In the genomic region with DNA sequence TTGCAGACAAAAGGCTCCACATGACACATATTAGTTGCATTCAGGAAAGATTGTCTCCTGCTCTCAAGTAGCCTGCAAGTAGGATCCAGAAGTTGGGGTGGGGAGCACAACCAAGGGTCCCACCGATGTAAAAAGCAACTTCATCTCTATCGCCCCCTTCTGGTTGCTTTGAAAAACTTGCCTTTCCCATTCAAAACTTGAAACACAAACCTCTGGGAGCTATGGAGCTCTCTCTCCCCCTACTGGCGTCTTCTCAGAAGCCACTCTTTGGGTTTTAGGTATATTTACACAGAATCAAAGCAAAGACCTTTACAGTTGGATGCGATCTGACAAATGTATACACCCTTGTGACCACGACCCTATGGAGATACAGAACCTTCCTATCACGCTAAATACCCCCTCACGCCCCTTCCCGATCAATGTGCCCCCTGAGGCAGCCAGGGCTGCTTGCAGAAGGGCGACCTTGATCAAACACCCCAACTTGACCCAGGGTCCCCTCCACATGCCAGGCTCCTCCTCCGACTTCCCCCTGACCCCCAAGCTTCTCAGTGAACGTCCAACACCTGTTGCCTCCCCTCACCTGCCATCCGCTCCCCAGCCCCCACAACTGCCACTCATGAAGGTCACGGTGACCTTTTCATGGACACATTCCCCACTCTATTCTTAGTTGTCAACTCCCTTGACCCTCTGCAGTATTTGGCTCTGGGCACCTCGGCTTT, we compare ENCODE assay signal across 1 cellular context.
TF ChIP-seq lines count a peak whose summit lies in the region.

No MANE protein-coding gene starts in this region.

TF ChIP-seq in HepG2, 621 proteins besides CTCF, POLR2A, EP300 and RAD21 (continued from another document and continues in another):
- TF ChIP-seq, protein P1, sequence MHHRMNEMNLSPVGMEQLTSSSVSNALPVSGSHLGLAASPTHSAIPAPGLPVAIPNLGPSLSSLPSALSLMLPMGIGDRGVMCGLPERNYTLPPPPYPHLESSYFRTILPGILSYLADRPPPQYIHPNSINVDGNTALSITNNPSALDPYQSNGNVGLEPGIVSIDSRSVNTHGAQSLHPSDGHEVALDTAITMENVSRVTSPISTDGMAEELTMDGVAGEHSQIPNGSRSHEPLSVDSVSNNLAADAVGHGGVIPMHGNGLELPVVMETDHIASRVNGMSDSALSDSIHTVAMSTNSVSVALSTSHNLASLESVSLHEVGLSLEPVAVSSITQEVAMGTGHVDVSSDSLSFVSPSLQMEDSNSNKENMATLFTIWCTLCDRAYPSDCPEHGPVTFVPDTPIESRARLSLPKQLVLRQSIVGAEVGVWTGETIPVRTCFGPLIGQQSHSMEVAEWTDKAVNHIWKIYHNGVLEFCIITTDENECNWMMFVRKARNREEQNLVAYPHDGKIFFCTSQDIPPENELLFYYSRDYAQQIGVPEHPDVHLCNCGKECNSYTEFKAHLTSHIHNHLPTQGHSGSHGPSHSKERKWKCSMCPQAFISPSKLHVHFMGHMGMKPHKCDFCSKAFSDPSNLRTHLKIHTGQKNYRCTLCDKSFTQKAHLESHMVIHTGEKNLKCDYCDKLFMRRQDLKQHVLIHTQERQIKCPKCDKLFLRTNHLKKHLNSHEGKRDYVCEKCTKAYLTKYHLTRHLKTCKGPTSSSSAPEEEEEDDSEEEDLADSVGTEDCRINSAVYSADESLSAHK (CRISPR knock-in tag; IDR thresholded peaks at IDR 0.05; ENCODE audit: borderline replicate concordance), result no peak
- TF ChIP-seq ZNF792 (CRISPR knock-in tag; IDR thresholded peaks at IDR 0.05), result 0 out of 2 replicates have a peak, but pooled peaks have one; percentile 19
- TF ChIP-seq KLF13 (CRISPR knock-in tag; IDR thresholded peaks at IDR 0.05), result no peak
- TF ChIP-seq XRCC5 (optimal IDR thresholded peaks at IDR 0.05; ENCODE audit: low read length), result no peak
- TF ChIP-seq, protein P2, sequence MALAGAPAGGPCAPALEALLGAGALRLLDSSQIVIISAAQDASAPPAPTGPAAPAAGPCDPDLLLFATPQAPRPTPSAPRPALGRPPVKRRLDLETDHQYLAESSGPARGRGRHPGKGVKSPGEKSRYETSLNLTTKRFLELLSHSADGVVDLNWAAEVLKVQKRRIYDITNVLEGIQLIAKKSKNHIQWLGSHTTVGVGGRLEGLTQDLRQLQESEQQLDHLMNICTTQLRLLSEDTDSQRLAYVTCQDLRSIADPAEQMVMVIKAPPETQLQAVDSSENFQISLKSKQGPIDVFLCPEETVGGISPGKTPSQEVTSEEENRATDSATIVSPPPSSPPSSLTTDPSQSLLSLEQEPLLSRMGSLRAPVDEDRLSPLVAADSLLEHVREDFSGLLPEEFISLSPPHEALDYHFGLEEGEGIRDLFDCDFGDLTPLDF (CRISPR knock-in tag; IDR thresholded peaks at IDR 0.05), result no peak
- no peak for TF ChIP-seq ZFP36L2 (CRISPR knock-in tag; IDR thresholded peaks at IDR 0.05)
- TF ChIP-seq PCBP1 (IDR thresholded peaks at IDR 0.05; ENCODE audit: borderline replicate concordance, low read depth, low read length), result no peak
- TF ChIP-seq ZNF569 (CRISPR knock-in tag; IDR thresholded peaks at IDR 0.05; ENCODE audit: borderline replicate concordance), result no peak
- peak; percentile 71 for TF ChIP-seq GATAD2A (CRISPR knock-in tag; IDR thresholded peaks at IDR 0.05)
- TF ChIP-seq, protein P3, sequence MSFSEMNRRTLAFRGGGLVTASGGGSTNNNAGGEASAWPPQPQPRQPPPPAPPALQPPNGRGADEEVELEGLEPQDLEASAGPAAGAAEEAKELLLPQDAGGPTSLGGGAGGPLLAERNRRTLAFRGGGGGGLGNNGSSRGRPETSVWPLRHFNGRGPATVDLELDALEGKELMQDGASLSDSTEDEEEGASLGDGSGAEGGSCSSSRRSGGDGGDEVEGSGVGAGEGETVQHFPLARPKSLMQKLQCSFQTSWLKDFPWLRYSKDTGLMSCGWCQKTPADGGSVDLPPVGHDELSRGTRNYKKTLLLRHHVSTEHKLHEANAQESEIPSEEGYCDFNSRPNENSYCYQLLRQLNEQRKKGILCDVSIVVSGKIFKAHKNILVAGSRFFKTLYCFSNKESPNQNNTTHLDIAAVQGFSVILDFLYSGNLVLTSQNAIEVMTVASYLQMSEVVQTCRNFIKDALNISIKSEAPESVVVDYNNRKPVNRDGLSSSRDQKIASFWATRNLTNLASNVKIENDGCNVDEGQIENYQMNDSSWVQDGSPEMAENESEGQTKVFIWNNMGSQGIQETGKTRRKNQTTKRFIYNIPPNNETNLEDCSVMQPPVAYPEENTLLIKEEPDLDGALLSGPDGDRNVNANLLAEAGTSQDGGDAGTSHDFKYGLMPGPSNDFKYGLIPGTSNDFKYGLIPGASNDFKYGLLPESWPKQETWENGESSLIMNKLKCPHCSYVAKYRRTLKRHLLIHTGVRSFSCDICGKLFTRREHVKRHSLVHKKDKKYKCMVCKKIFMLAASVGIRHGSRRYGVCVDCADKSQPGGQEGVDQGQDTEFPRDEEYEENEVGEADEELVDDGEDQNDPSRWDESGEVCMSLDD (CRISPR knock-in tag; IDR thresholded peaks at IDR 0.05; ENCODE audit: borderline replicate concordance), result no peak
- peak; percentile 57 for TF ChIP-seq SAP130 (CRISPR knock-in tag; IDR thresholded peaks at IDR 0.05; ENCODE audit: low read depth)
- TF ChIP-seq SMYD3 (CRISPR knock-in tag; IDR thresholded peaks at IDR 0.05), result no peak
- TF ChIP-seq, protein P4, sequence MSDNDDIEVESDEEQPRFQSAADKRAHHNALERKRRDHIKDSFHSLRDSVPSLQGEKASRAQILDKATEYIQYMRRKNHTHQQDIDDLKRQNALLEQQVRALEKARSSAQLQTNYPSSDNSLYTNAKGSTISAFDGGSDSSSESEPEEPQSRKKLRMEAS (IDR thresholded peaks at IDR 0.05), result no peak
- no peak for TF ChIP-seq ARID2 (CRISPR knock-in tag; IDR thresholded peaks at IDR 0.05; ENCODE audit: borderline replicate concordance)
- no peak for TF ChIP-seq ZNF660 (CRISPR knock-in tag; IDR thresholded peaks at IDR 0.05; ENCODE audit: borderline replicate concordance, low read depth)
- peak; percentile 51 for TF ChIP-seq FOXA3 (CRISPR knock-in tag; IDR thresholded peaks at IDR 0.05)
- no peak for TF ChIP-seq ZNF543 (CRISPR knock-in tag; IDR thresholded peaks at IDR 0.05)
- TF ChIP-seq HNRNPL (IDR thresholded peaks at IDR 0.05; ENCODE audit: low read depth, low read length), result no peak
- TF ChIP-seq CBX5 (CRISPR knock-in tag; IDR thresholded peaks at IDR 0.05; ENCODE audit: borderline replicate concordance), result no peak
- no peak for TF ChIP-seq ZNF761 (CRISPR knock-in tag; conservative IDR thresholded peaks at IDR 0.05)
- TF ChIP-seq ZNF20 (CRISPR knock-in tag; IDR thresholded peaks at IDR 0.05), result no peak
- no peak for TF ChIP-seq ZNF432 (CRISPR knock-in tag; IDR thresholded peaks at IDR 0.05; ENCODE audit: borderline replicate concordance)
- TF ChIP-seq ZBTB20 (CRISPR knock-in tag; IDR thresholded peaks at IDR 0.05; ENCODE audit: borderline replicate concordance, low read depth), result no peak
- TF ChIP-seq ZNF724P (CRISPR knock-in tag; IDR thresholded peaks at IDR 0.05; ENCODE audit: borderline replicate concordance), result no peak
- TF ChIP-seq, protein P5, sequence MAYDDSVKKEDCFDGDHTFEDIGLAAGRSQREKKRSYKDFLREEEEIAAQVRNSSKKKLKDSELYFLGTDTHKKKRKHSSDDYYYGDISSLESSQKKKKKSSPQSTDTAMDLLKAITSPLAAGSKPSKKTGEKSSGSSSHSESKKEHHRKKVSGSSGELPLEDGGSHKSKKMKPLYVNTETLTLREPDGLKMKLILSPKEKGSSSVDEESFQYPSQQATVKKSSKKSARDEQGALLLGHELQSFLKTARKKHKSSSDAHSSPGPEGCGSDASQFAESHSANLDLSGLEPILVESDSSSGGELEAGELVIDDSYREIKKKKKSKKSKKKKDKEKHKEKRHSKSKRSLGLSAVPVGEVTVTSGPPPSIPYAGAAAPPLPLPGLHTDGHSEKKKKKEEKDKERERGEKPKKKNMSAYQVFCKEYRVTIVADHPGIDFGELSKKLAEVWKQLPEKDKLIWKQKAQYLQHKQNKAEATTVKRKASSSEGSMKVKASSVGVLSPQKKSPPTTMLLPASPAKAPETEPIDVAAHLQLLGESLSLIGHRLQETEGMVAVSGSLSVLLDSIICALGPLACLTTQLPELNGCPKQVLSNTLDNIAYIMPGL (CRISPR knock-in tag; IDR thresholded peaks at IDR 0.05; ENCODE audit: borderline replicate concordance in 1 of 2, low read depth in 1 of 2), result peak; percentile 71 to 89
- no peak for TF ChIP-seq KDM4B (CRISPR knock-in tag; IDR thresholded peaks at IDR 0.05)
- TF ChIP-seq ZFP41 (CRISPR knock-in tag; IDR thresholded peaks at IDR 0.05; ENCODE audit: borderline replicate concordance), result no peak
- peak; percentile 88 for TF ChIP-seq STAG1 (CRISPR knock-in tag; IDR thresholded peaks at IDR 0.05)
- TF ChIP-seq MBNL3 (CRISPR knock-in tag; conservative IDR thresholded peaks at IDR 0.05), result no peak
- TF ChIP-seq ZMYM2 (CRISPR knock-in tag; IDR thresholded peaks at IDR 0.05), result 0 out of 2 replicates have a peak, but pooled peaks have one; percentile 30
- TF ChIP-seq RXRA (CRISPR knock-in tag; IDR thresholded peaks at IDR 0.05), result no peak
- TF ChIP-seq ZC3H13 (CRISPR knock-in tag; IDR thresholded peaks at IDR 0.05), result no peak
- no peak for TF ChIP-seq RFX3 (CRISPR knock-in tag; IDR thresholded peaks at IDR 0.05)
- TF ChIP-seq AGO1 (IDR thresholded peaks at IDR 0.05; ENCODE audit: low read depth, low read length, poor library complexity, severe bottlenecking), result no peak
- TF ChIP-seq IRF2 (CRISPR knock-in tag; IDR thresholded peaks at IDR 0.05), result peak; percentile 49; the same call in 1 of the 2 replicates
- 0 out of 2 replicates have a peak, but pooled peaks have one; percentile 19 for TF ChIP-seq ZNF547 (CRISPR knock-in tag; IDR thresholded peaks at IDR 0.05)
- TF ChIP-seq HNRNPH1 (optimal IDR thresholded peaks at IDR 0.05; ENCODE audit: low read depth, low read length), result no peak
- no peak for TF ChIP-seq ZNF224 (CRISPR knock-in tag; IDR thresholded peaks at IDR 0.05)
- no peak for TF ChIP-seq SCMH1 (CRISPR knock-in tag; IDR thresholded peaks at IDR 0.05; ENCODE audit: borderline replicate concordance)
- no peak for TF ChIP-seq HNRNPK (IDR thresholded peaks at IDR 0.05; ENCODE audit: low read depth, low read length, poor library complexity, severe bottlenecking)
- no peak for TF ChIP-seq GLI4 (CRISPR knock-in tag; IDR thresholded peaks at IDR 0.05; ENCODE audit: borderline replicate concordance)
- TF ChIP-seq, protein P6, sequence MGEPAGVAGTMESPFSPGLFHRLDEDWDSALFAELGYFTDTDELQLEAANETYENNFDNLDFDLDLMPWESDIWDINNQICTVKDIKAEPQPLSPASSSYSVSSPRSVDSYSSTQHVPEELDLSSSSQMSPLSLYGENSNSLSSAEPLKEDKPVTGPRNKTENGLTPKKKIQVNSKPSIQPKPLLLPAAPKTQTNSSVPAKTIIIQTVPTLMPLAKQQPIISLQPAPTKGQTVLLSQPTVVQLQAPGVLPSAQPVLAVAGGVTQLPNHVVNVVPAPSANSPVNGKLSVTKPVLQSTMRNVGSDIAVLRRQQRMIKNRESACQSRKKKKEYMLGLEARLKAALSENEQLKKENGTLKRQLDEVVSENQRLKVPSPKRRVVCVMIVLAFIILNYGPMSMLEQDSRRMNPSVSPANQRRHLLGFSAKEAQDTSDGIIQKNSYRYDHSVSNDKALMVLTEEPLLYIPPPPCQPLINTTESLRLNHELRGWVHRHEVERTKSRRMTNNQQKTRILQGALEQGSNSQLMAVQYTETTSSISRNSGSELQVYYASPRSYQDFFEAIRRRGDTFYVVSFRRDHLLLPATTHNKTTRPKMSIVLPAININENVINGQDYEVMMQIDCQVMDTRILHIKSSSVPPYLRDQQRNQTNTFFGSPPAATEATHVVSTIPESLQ (CRISPR knock-in tag; conservative IDR thresholded peaks at IDR 0.05), result no peak
- peak; percentile 34; the same call in 1 of the 2 replicates for TF ChIP-seq SOX5 (CRISPR knock-in tag; IDR thresholded peaks at IDR 0.05; ENCODE audit: borderline replicate concordance)
- TF ChIP-seq, protein P7, sequence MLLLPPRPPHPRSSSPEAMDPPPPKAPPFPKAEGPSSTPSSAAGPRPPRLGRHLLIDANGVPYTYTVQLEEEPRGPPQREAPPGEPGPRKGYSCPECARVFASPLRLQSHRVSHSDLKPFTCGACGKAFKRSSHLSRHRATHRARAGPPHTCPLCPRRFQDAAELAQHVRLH (CRISPR knock-in tag; IDR thresholded peaks at IDR 0.05; ENCODE audit: borderline replicate concordance, low read depth), result no peak
- no peak for TF ChIP-seq KDM1A (CRISPR knock-in tag; IDR thresholded peaks at IDR 0.05)
- 0 out of 2 replicates have a peak, but pooled peaks have one; percentile 26 for TF ChIP-seq KDM5A (IDR thresholded peaks at IDR 0.05; ENCODE audit: borderline replicate concordance, low read length)
- TF ChIP-seq, protein P8, sequence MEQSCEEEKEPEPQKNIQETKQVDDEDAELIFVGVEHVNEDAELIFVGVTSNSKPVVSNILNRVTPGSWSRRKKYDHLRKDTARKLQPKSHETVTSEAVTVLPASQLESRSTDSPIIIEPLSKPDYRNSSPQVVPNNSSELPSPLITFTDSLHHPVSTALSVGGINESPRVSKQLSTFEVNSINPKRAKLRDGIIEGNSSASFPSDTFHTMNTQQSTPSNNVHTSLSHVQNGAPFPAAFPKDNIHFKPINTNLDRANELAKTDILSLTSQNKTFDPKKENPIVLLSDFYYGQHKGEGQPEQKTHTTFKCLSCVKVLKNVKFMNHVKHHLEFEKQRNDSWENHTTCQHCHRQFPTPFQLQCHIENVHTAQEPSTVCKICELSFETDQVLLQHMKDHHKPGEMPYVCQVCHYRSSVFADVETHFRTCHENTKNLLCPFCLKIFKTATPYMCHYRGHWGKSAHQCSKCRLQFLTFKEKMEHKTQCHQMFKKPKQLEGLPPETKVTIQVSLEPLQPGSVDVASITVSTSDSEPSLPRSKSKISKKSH (CRISPR knock-in tag; IDR thresholded peaks at IDR 0.05; ENCODE audit: borderline replicate concordance), result no peak
